ENCODE assay signal across 11 cellular contexts in genomic region chr5:133827001-133827400, GRCh38.
A peak's percentile ranks its signal among the peaks of the same experiment; 100 is the strongest.
DNase-seq lines count a peak whose midpoint lies in the region.
"Had no signal": no experiment of that assay in that cellular context is flagged by ENCODE, and none has a peak within 500 bp of the region (broad histone marks: within the 10 kb centered on the region; RNA-seq: fewer than 3 reads in every experiment).

No MANE protein-coding gene starts in this region.

- peak; percentile 95 for DNase-seq in COR-L47 (lab: John Stamatoyannopoulos, UW)
- peak; percentile 35 for DNase-seq in NCI-H1417 treated with DMSO at 0.1 percent for 48 hours (lab: John Stamatoyannopoulos, UW)
- peak; percentile 86 for DNase-seq in NCI-H510A (lab: John Stamatoyannopoulos, UW)
- peak; percentile 69 for DNase-seq in mesenteric fat pad (ENCODE audit: low spot score)
- DNase-seq in dermis blood vessel endothelial cell: no peak
- no peak for DNase-seq in HT-29 (ENCODE audit: low spot score)
- no peak for DNase-seq in activated CD8-positive, alpha-beta memory T cell treated with anti-CD3 and anti-CD28 coated beads, Interleukin-2, amount 50 U/mL, for 4 hours
- DNase-seq in epidermal melanocyte (ENCODE audit: insufficient read length, low spot score): no peak
- DNase-seq: activated naive CD4-positive, alpha-beta T cell treated with anti-CD3 and anti-CD28 coated beads, Interleukin-2, amount 10 ng/mL, durations not matched to agents 7 days and 5 days; OCI-M1; WERI-Rb-1 had no signal

Comparison
In these comparisons a context has a peak if more than half of its experiments do, and no peak if none do; other contexts are left out.
1. DNase-seq: peak in COR-L47 (single experiment), NCI-H1417 treated with DMSO at 0.1 percent for 48 hours (single experiment), NCI-H510A (single experiment) and mesenteric fat pad (single experiment); none in dermis blood vessel endothelial cell (single experiment), HT-29 (single experiment), activated CD8-positive, alpha-beta memory T cell treated with anti-CD3 and anti-CD28 coated beads, Interleukin-2, amount 50 U/mL, for 4 hours (single experiment) and epidermal melanocyte (single experiment).